7 cellular contexts compared by ENCODE assay signal in genomic region chr17:3534881-3535252, GRCh38. TPM values are rescaled to one million over a fixed set of nuclear protein-coding genes. Genes with fewer than 3 reads are reported as not detected.
DNase-seq lines count a peak whose midpoint lies in the region; ATAC-seq lines count a peak whose summit lies in the region.

No MANE protein-coding gene starts in this region.

- DNase-seq in GM19240 (ENCODE audit: insufficient read length, low spot score) = peak; percentile 29
- DNase-seq in SK-N-DZ (ENCODE audit: low spot score) = peak; percentile 63
- DNase-seq in glomerular visceral epithelial cell (ENCODE audit: extremely low spot score) = peak; percentile 19
- peak; percentile 40 for DNase-seq in retina
- DNase-seq in T-helper 2 cell treated with Interferon-gamma antibody and Interleukin-4, amounts not matched to agents 5 μg/mL and 100 μg/mL, for 36 hours (ENCODE audit: low spot score) = no peak
- DNase-seq in SHP77 (lab: John Stamatoyannopoulos, UW) = no peak

- H3K4me1 Mint-ChIP-seq in T-helper 2 cell treated with Interferon-gamma antibody and Interleukin-4, amounts not matched to agents 5 μg/mL and 100 μg/mL, for 36 hours (ENCODE audit: low read depth) = peaks cover 4% of the 10 kb centered on the region

- H3K9me3 Mint-ChIP-seq in T-helper 2 cell treated with Interferon-gamma antibody and Interleukin-4, amounts not matched to agents 5 μg/mL and 100 μg/mL, for 36 hours = no peaks in the 10 kb centered on the region

- H3K27ac Mint-ChIP-seq in T-helper 2 cell treated with Interferon-gamma antibody and Interleukin-4, amounts not matched to agents 5 μg/mL and 100 μg/mL, for 36 hours = no peak overlapping the region

- no peak overlapping the region for H3K4me3 Mint-ChIP-seq in T-helper 2 cell treated with Interferon-gamma antibody and Interleukin-4, amounts not matched to agents 5 μg/mL and 100 μg/mL, for 36 hours

- peaks cover 5% of the 10 kb centered on the region for H3K27me3 Mint-ChIP-seq in T-helper 2 cell treated with Interferon-gamma antibody and Interleukin-4, amounts not matched to agents 5 μg/mL and 100 μg/mL, for 36 hours (ENCODE audit: low read depth)

- H3K36me3 Mint-ChIP-seq in T-helper 2 cell treated with Interferon-gamma antibody and Interleukin-4, amounts not matched to agents 5 μg/mL and 100 μg/mL, for 36 hours (ENCODE audit: low read depth) = no peaks in the 10 kb centered on the region

- ATAC-seq in GM19395 (IDR thresholded peaks at IDR 0.05; ENCODE audit: unreplicated experiment) = no peak

RNA-seq across cellular contexts. Expression of gene TRPV3, which starts 22.7 kb away (rescaled TPM):
- polyA plus RNA-seq in SK-N-DZ (2014; cell fraction: cytosol; rRNA removed) = 2.5 and 3.0 TPM in 2 replicates
- polyA plus RNA-seq in SK-N-DZ (2014; cell fraction: nucleus; rRNA removed) = 5.4 and 5.8 TPM in 2 replicates

RNA-seq across cellular contexts. Expression of gene ASPA, which starts 59.1 kb away (rescaled TPM):
- polyA plus RNA-seq in SK-N-DZ (2014; cell fraction: cytosol; rRNA removed) = not detected in 2 replicates
- polyA plus RNA-seq in SK-N-DZ (2014; cell fraction: nucleus; rRNA removed) = not detected in 2 replicates

Comparison
In these comparisons a context has a peak if more than half of its experiments do, and no peak if none do; other contexts are left out.
1. DNase-seq: peak in GM19240 (single experiment), SK-N-DZ (single experiment), glomerular visceral epithelial cell (single experiment) and retina (single experiment); none in T-helper 2 cell treated with Interferon-gamma antibody and Interleukin-4, amounts not matched to agents 5 μg/mL and 100 μg/mL, for 36 hours (single experiment) and SHP77 (0 of 2).